15 cellular contexts compared by ENCODE assay signal in genomic region chr1:194534784-194535183, GRCh38.
A peak's percentile ranks its signal among the peaks of the same experiment; 100 is the strongest.
DNase-seq lines count a peak whose midpoint lies in the region; TF ChIP-seq lines count a peak whose summit lies in the region.
"Had no signal": no experiment of that assay in that cellular context is flagged by ENCODE, and none has a peak within 500 bp of the region (broad histone marks: within the 10 kb centered on the region; RNA-seq: fewer than 3 reads in every experiment).

No MANE protein-coding gene starts in this region.

- H3K4me2 ChIP-seq in SK-N-SH (no peak overlapping the region), mesenchymal stem cell (ENCODE audit: low read length, poor library complexity, severe bottlenecking) (no peak overlapping the region), smooth muscle cell (peak overlapping the region; percentile 46)

- H3F3A ChIP-seq in SK-N-SH (replicated peaks; ENCODE audit: insufficient read depth), result no peaks in the 10 kb centered on the region
- no peaks in the 10 kb centered on the region for H3F3A ChIP-seq in smooth muscle cell (ENCODE audit: low read depth)

- H3K9me3 Mint-ChIP-seq in HFFc6, result peaks cover 5% of the 10 kb centered on the region

- H4K20me1 ChIP-seq in SK-N-SH (ENCODE audit: insufficient read depth) (no peaks in the 10 kb centered on the region), smooth muscle cell (ENCODE audit: low read depth) (no peaks in the 10 kb centered on the region)

- H3K27me3 Mint-ChIP-seq in HFFc6 (ENCODE audit: insufficient read depth), result peaks cover 4% of the 10 kb centered on the region

- H3K36me3 Mint-ChIP-seq in HFFc6 (ENCODE audit: low read depth), result no peaks in the 10 kb centered on the region

- peak overlapping the region; percentile 66 for H2AK5ac ChIP-seq in mesenchymal stem cell (ENCODE audit: low read length, severe bottlenecking)

- H3K9ac ChIP-seq in SK-N-SH (no peak overlapping the region), mesenchymal stem cell (ENCODE audit: low read length) (no peak overlapping the region), smooth muscle cell (ENCODE audit: low read depth) (no peak overlapping the region)

- H3K27ac ChIP-seq in SK-N-SH (ENCODE audit: low read depth in 2 of 2, low read length in 1 of 2) (peak overlapping the region in 1 of 2 experiments; percentile 72; a peak in 1 of 4 replicates), mesenchymal stem cell (ENCODE audit: low read length, poor library complexity, severe bottlenecking) (no peak overlapping the region), smooth muscle cell (ENCODE audit: low read depth) (peak overlapping the region; percentile 43)
- H3K27ac ChIP-seq: HL-60, RWPE1 had no signal

- H3K23ac ChIP-seq in mesenchymal stem cell (ENCODE audit: low read length in 2 of 2), result no peak overlapping the region

- H2BK15ac ChIP-seq in mesenchymal stem cell (ENCODE audit: low read depth, poor library complexity, severe bottlenecking), result no peak overlapping the region

- no peak overlapping the region for H3K4ac ChIP-seq in mesenchymal stem cell (ENCODE audit: low read depth in 1 of 2, low read length in 2 of 2)

- H3K36me3 ChIP-seq in SK-N-SH (replicated peaks in 1 of 2; ENCODE audit: control insufficient read depth in 1 of 2, insufficient read depth in 2 of 2, low read length in 1 of 2) (no peaks in the 10 kb centered on the region), mesenchymal stem cell (ENCODE audit: control insufficient read depth in 1 of 2, insufficient read depth in 2 of 2, low read depth in 1 of 2, low read length in 2 of 2) (no peaks in the 10 kb centered on the region), smooth muscle cell (ENCODE audit: low read depth) (no peaks in the 10 kb centered on the region)

- H2BK5ac ChIP-seq in mesenchymal stem cell (ENCODE audit: low read depth, low read length, poor library complexity, severe bottlenecking), result no peak overlapping the region

- no peak overlapping the region for H2BK12ac ChIP-seq in mesenchymal stem cell (ENCODE audit: low read length in 2 of 2)

- H3K4me3 Mint-ChIP-seq in HFFc6, result no peak overlapping the region

- peak overlapping the region; percentile 41 for H2AFZ ChIP-seq in SK-N-SH (ENCODE audit: low read depth)
- no peak overlapping the region for H2AFZ ChIP-seq in mesenchymal stem cell (ENCODE audit: low read depth, low read length)
- H2AFZ ChIP-seq in smooth muscle cell (ENCODE audit: low read depth), result peak overlapping the region; percentile 90

- H3K27ac Mint-ChIP-seq in HFFc6, result peak overlapping the region; percentile 51; the same call in 1 of the 2 replicates

- H3K9me3 ChIP-seq in SK-N-SH (no peaks in the 10 kb centered on the region), mesenchymal stem cell (ENCODE audit: control insufficient read depth, low read length) (peaks cover 22% of the 10 kb centered on the region), smooth muscle cell (replicated peaks; ENCODE audit: low read depth) (no peaks in the 10 kb centered on the region)

- no peaks in the 10 kb centered on the region for H3K9me2 ChIP-seq in SK-N-SH

- H3K18ac ChIP-seq in mesenchymal stem cell (ENCODE audit: low read depth in 1 of 2, low read length in 2 of 2), result no peak overlapping the region

- no peak overlapping the region for H4K8ac ChIP-seq in mesenchymal stem cell (ENCODE audit: low read length)

- H3K79me2 ChIP-seq in SK-N-SH (ENCODE audit: insufficient read depth) (no peaks in the 10 kb centered on the region), smooth muscle cell (ENCODE audit: low read depth) (no peaks in the 10 kb centered on the region)

- 44% methylated on average over 6 of the region's 6 CpGs for WGBS in SK-N-SH (ENCODE audit: low lambda C conversion rate)
- 68% methylated on average over 6 of the region's 6 CpGs for WGBS in mesenchymal stem cell
- 82% methylated on average over 6 of the region's 6 CpGs for WGBS in smooth muscle cell (ENCODE audit: low lambda C conversion rate)

- no peaks in the 10 kb centered on the region for H3K27me3 ChIP-seq in SK-N-SH (ENCODE audit: insufficient read depth)
- H3K27me3 ChIP-seq in mesenchymal stem cell (ENCODE audit: control insufficient read depth in 1 of 2, insufficient read depth in 1 of 2, low read length in 2 of 2), result no peaks in the 10 kb centered on the region
- no peaks in the 10 kb centered on the region for H3K27me3 ChIP-seq in smooth muscle cell (ENCODE audit: low read depth)

- DNase-seq in HFFc6 (no peak), SK-N-SH (no peak), mesenchymal stem cell (no peak), smooth muscle cell (lab: John Stamatoyannopoulos, UW; ENCODE audit: unreplicated experiment) (no peak), AG08396 (ENCODE audit: low spot score) (no peak), cerebellar nuclear complex (lab: John Stamatoyannopoulos, UW) (no peak), NCI-H1694 (lab: John Stamatoyannopoulos, UW) (no peak)
- DNase-seq: C1 segment of cervical spinal cord, NCI-H1105, NCI-H1694 treated with DMSO at 0.1 percent for 48 hours, NCI-H510A, NCI-H748 treated with DMSO at 0.1 percent for 48 hours, PC-3 had no signal

- H3K79me1 ChIP-seq in mesenchymal stem cell (replicated peaks; ENCODE audit: low read length, poor library complexity, severe bottlenecking), result no peaks in the 10 kb centered on the region

- TF ChIP-seq CTCF in HFFc6 (IDR thresholded peaks at IDR 0.05) (no peak), SK-N-SH (IDR thresholded peaks at IDR 0.05) (no peak), smooth muscle cell (IDR thresholded peaks at IDR 0.05; ENCODE audit: borderline replicate concordance, insufficient read depth, poor library complexity, severe bottlenecking) (no peak)

- POLR2A ChIA-PET in SK-N-SH (lab: Yijun Ruan, JAX), result no interaction called here

- H3K4me1 ChIP-seq in SK-N-SH (ENCODE audit: control insufficient read depth in 1 of 2, insufficient read depth in 2 of 2, low read depth in 1 of 2, low read length in 1 of 2) (peaks cover 0 to 8% of the 10 kb centered on the region in 2 experiments; a peak in 2 of 4 replicates), mesenchymal stem cell (ENCODE audit: control insufficient read depth, insufficient read depth, low read depth, low read length) (peaks cover 6% of the 10 kb centered on the region), smooth muscle cell (ENCODE audit: low read depth) (peaks cover 6% of the 10 kb centered on the region)

- TF ChIP-seq EP300 in SK-N-SH (IDR thresholded peaks at IDR 0.05; ENCODE audit: borderline replicate concordance in 1 of 2, low read depth in 1 of 2, low read length in 1 of 2), result no peak

- no peak for TF ChIP-seq RAD21 in SK-N-SH (IDR thresholded peaks at IDR 0.05; ENCODE audit: low read length)

- CTCF ChIA-PET in SK-N-SH (lab: Yijun Ruan, JAX), result interaction anchor here (1.1 kb wide), 1 partner anchor 81 kb away, joined by 3 read pairs; no protein-coding TSS in a partner anchor

- peaks cover 22% of the 10 kb centered on the region for H3K4me1 Mint-ChIP-seq in HFFc6 (ENCODE audit: low read depth)

- H3K4me3 ChIP-seq in SK-N-SH (ENCODE audit: low read depth in 2 of 2, low read length in 1 of 2), result no peak overlapping the region
- no peak overlapping the region for H3K4me3 ChIP-seq in mesenchymal stem cell (ENCODE audit: insufficient read depth in 1 of 2, low read depth in 1 of 2, low read length in 2 of 2)
- no peak overlapping the region for H3K4me3 ChIP-seq in smooth muscle cell

- no peak overlapping the region for H4K91ac ChIP-seq in mesenchymal stem cell (ENCODE audit: low read length)

- H3K14ac ChIP-seq in mesenchymal stem cell (ENCODE audit: low read length in 2 of 2), result no peak overlapping the region

- H2BK120ac ChIP-seq in mesenchymal stem cell (ENCODE audit: low read depth, low read length), result no peak overlapping the region

TF ChIP-seq in SK-N-SH, 30 proteins besides CTCF, POLR2A, EP300 and RAD21:
- TF ChIP-seq TCF12 (IDR thresholded peaks at IDR 0.05) (no peak), SMC3 (IDR thresholded peaks at IDR 0.05; ENCODE audit: low read depth, low read length) (no peak), RXRA (IDR thresholded peaks at IDR 0.05; ENCODE audit: borderline replicate concordance, low read depth) (no peak), GABPA (IDR thresholded peaks at IDR 0.05; ENCODE audit: low read depth) (no peak), CHD2 (IDR thresholded peaks at IDR 0.05; ENCODE audit: low read length, partially characterized antibody) (no peak), SIN3A (IDR thresholded peaks at IDR 0.05; ENCODE audit: borderline replicate concordance, low read depth, low read length) (no peak), YY1 (IDR thresholded peaks at IDR 0.05; ENCODE audit: low read depth) (no peak), GATA2 (CRISPR knock-in tag; IDR thresholded peaks at IDR 0.05) (no peak), FOXM1 (IDR thresholded peaks at IDR 0.05; ENCODE audit: low read depth) (no peak), FOXJ3 (CRISPR knock-in tag; IDR thresholded peaks at IDR 0.05) (no peak), RCOR1 (IDR thresholded peaks at IDR 0.05; ENCODE audit: low read length) (no peak)
- TF ChIP-seq, protein P1, sequence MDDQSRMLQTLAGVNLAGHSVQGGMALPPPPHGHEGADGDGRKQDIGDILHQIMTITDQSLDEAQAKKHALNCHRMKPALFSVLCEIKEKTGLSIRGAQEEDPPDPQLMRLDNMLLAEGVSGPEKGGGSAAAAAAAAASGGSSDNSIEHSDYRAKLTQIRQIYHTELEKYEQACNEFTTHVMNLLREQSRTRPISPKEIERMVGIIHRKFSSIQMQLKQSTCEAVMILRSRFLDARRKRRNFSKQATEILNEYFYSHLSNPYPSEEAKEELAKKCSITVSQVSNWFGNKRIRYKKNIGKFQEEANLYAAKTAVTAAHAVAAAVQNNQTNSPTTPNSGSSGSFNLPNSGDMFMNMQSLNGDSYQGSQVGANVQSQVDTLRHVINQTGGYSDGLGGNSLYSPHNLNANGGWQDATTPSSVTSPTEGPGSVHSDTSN (IDR thresholded peaks at IDR 0.05), result no peak
